Comparison of ENCODE assay signal across 22 cellular contexts in the genomic region with DNA sequence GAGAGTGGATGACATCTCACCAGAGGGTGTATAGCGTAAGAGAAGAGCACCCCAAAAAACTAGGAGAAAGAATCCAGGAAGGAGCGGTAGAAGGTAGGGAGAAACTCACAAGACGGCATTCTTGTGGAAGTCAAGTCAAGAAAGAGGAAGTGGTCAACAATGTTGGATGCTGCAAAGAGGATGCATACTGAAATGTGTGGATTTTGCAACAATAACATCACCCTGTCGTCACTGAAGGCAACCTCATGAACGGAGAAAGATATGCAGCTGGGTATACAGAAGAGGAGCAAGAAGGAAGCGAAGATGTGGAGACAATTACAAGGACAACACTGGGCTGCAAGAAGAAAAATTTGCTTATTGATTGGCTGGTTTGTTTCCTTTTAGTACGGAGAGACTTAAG. TPM values are rescaled to one million over a fixed set of nuclear protein-coding genes. Genes with fewer than 3 reads are reported as not detected.
DNase-seq lines count a peak whose midpoint lies in the region; ATAC-seq and TF ChIP-seq lines count a peak whose summit lies in the region.
"Had no signal": no experiment of that assay in that cellular context is flagged by ENCODE, and none has a peak within 500 bp of the region (broad histone marks: within the 10 kb centered on the region; RNA-seq: fewer than 3 reads in every experiment).

No MANE protein-coding gene starts in this region.

- H3K36me3 ChIP-seq in gastroesophageal sphincter, result peaks cover 0 to 8% of the 10 kb centered on the region in 2 donors
- H3K36me3 ChIP-seq in esophagus muscularis mucosa, result no peaks in the 10 kb centered on the region
- H3K36me3 ChIP-seq: SJSA1, tibial artery had no signal

- H3K27me3 ChIP-seq in gastroesophageal sphincter (no peaks in the 10 kb centered on the region), esophagus muscularis mucosa (no peaks in the 10 kb centered on the region)
- H3K27me3 ChIP-seq: SJSA1, spleen, tibial artery had no signal

- WGBS in gastroesophageal sphincter (ENCODE audit: low coverage in 1 of 2), 2 donors, result 89 to 93% methylated on average over 5 to 7 of the region's 7 CpGs
- 88% methylated on average over 7 of the region's 7 CpGs for WGBS in esophagus muscularis mucosa

- TF ChIP-seq EP300 in gastroesophageal sphincter (IDR thresholded peaks at IDR 0.05) (no peak), esophagus muscularis mucosa (IDR thresholded peaks at IDR 0.05) (no peak)

- DNase-seq in Right ventricle myocardium superior, result no peak
- no peak for DNase-seq in Right ventricle myocardium inferior (ENCODE audit: missing footprints)
- DNase-seq in NOMO-1 treated with dmso at 0.1 percent for 144 hours (lab: John Stamatoyannopoulos, UW; ENCODE audit: unreplicated experiment), result peak; percentile 81
- DNase-seq in pons (ENCODE audit: low spot score), result peak; percentile 73
- DNase-seq in NCI-H187 treated with DMSO at 0.1 percent for 48 hours (lab: John Stamatoyannopoulos, UW), result no peak
- no peak for DNase-seq in esophagus muscularis mucosa (ENCODE audit: extremely low spot score)
- DNase-seq in NCI-H524 treated with DMSO at 0.1 percent for 48 hours (lab: John Stamatoyannopoulos, UW), result no peak
- DNase-seq: activated CD8-positive, alpha-beta memory T cell treated with anti-CD3 and anti-CD28 coated beads, Interleukin-2, amount 50 U/mL, for 4 hours; activated naive CD8-positive, alpha-beta T cell treated with anti-CD3 and anti-CD28 coated beads for 36 hours; COR-L47; DMS79; NCI-H1436 treated with DMSO at 0.1 percent for 48 hours; NCI-H2171 treated with DMSO at 0.1 percent for 48 hours; NCI-H526 treated with DMSO at 0.1 percent for 48 hours; occipital lobe; spleen; stimulated activated CD4-positive, alpha-beta T cell treated with anti-CD3 and anti-CD28 coated beads, Interleukin-4, amount 100 ng/mL, for 1 hour; tibial artery had no signal

- TF ChIP-seq POLR2A in gastroesophageal sphincter (IDR thresholded peaks at IDR 0.05) (no peak), esophagus muscularis mucosa (IDR thresholded peaks at IDR 0.05; ENCODE audit: low read depth) (no peak)

- H3K4me3 ChIP-seq in gastroesophageal sphincter (no peak overlapping the region), esophagus muscularis mucosa (no peak overlapping the region)
- H3K4me3 ChIP-seq: GM23338, SJSA1, tibial artery had no signal

- H3K4me1 ChIP-seq in gastroesophageal sphincter, result no peaks in the 10 kb centered on the region
- H3K4me1 ChIP-seq in esophagus muscularis mucosa, result peaks cover 0 to 1% (median under 1%) of the 10 kb centered on the region in 4 donors
- H3K4me1 ChIP-seq: SJSA1, tibial artery had no signal

- H3K9me3 ChIP-seq in gastroesophageal sphincter (no peaks in the 10 kb centered on the region), esophagus muscularis mucosa (no peaks in the 10 kb centered on the region)
- H3K9me3 ChIP-seq: SJSA1, spleen, tibial artery had no signal

- H3K27ac ChIP-seq in gastroesophageal sphincter (no peak overlapping the region), esophagus muscularis mucosa (replicated peaks in 1 of 4) (no peak overlapping the region)
- H3K27ac ChIP-seq: 22Rv1, SJSA1, tibial artery had no signal

- intact Hi-C loops in Right ventricle myocardium superior (cut with DNase I), result no loop called here
- intact Hi-C loops in Right ventricle myocardium inferior (cut with DNase I), result no loop called here
- intact Hi-C loops in esophagus muscularis mucosa (cut with DNase I), result no loop called here

- TF ChIP-seq CTCF in gastroesophageal sphincter (IDR thresholded peaks at IDR 0.05) (no peak), esophagus muscularis mucosa (IDR thresholded peaks at IDR 0.05) (no peak)

- ATAC-seq in Right ventricle myocardium superior (ENCODE audit: poor library complexity) (peak; percentile 65), Right ventricle myocardium inferior (no peak), gastroesophageal sphincter (peak; percentile 41)
- ATAC-seq: GM23338 had no signal

RNA-seq across cellular contexts. Expression of gene TAPT1, which starts 11.4 kb away (rescaled TPM):
- total RNA-seq in Right ventricle myocardium superior, result 39.5 TPM
- 34.2 TPM for total RNA-seq in Right ventricle myocardium inferior
- total RNA-seq in gastroesophageal sphincter, result 10 to 100 TPM; 29.9 to 40.4 (median 35.9) TPM
- total RNA-seq in esophagus muscularis mucosa, result 10 to 100 TPM; 18.1 to 27.4 (median 21.6) TPM

Comparison
In these comparisons a context has a peak if more than half of its experiments do, and no peak if none do; other contexts are left out.
1. DNase-seq: peak in NOMO-1 treated with dmso at 0.1 percent for 144 hours (single experiment) and pons (single experiment); none in Right ventricle myocardium superior (single experiment), Right ventricle myocardium inferior (single experiment), NCI-H187 treated with DMSO at 0.1 percent for 48 hours (single experiment), esophagus muscularis mucosa (single experiment) and NCI-H524 treated with DMSO at 0.1 percent for 48 hours (single experiment).